In genomic region chr7:30474893-30475292, GRCh38 we compare ENCODE assay signal across 16 cellular contexts. TPM values are rescaled to one million over a fixed set of nuclear protein-coding genes. Genes with fewer than 3 reads are reported as not detected.
DNase-seq lines count a peak whose midpoint lies in the region; ATAC-seq and TF ChIP-seq lines count a peak whose summit lies in the region.
"Had no signal": no experiment of that assay in that cellular context is flagged by ENCODE, and none has a peak within 500 bp of the region (broad histone marks: within the 10 kb centered on the region; RNA-seq: fewer than 3 reads in every experiment).

No MANE protein-coding gene starts in this region.

- intact Hi-C loops in transverse colon (cut with DNase I; ENCODE audit: low total_unique reads), result no loop called here

- H3K4me1 ChIP-seq in lung (ENCODE audit: control insufficient read depth in 2 of 2, insufficient read depth in 2 of 2, low read length in 2 of 2), result peaks cover 43 to 57% of the 10 kb centered on the region in 2 donors
- peaks cover 14 to 68% (median 46%) of the 10 kb centered on the region in 4 donors for H3K4me1 ChIP-seq in transverse colon
- H3K4me1 ChIP-seq in BE2C, result peaks cover 13% of the 10 kb centered on the region

- H3K27ac Mint-ChIP-seq in activated naive CD8-positive, alpha-beta T cell treated with anti-CD3 and anti-CD28 coated beads, Interleukin-2, amount 50 U/mL, for 24 hours, result peak overlapping the region; percentile 17
- H3K27ac Mint-ChIP-seq in activated naive CD8-positive, alpha-beta T cell treated with anti-CD3 and anti-CD28 coated beads for 36 hours, result no peak overlapping the region
- no peak overlapping the region for H3K27ac Mint-ChIP-seq in endothelial cell (ENCODE audit: unreplicated experiment)

- H3K4me3 ChIP-seq in lung, result no peak overlapping the region
- no peak overlapping the region for H3K4me3 ChIP-seq in transverse colon
- no peak overlapping the region for H3K4me3 ChIP-seq in BE2C (ENCODE audit: low read depth, low read length)

- peaks cover 13% of the 10 kb centered on the region for H3K36me3 Mint-ChIP-seq in activated naive CD8-positive, alpha-beta T cell treated with anti-CD3 and anti-CD28 coated beads, Interleukin-2, amount 50 U/mL, for 24 hours (ENCODE audit: low read depth)
- H3K36me3 Mint-ChIP-seq in activated naive CD8-positive, alpha-beta T cell treated with anti-CD3 and anti-CD28 coated beads for 36 hours, result peaks cover 19% of the 10 kb centered on the region
- peaks cover 10% of the 10 kb centered on the region for H3K36me3 Mint-ChIP-seq in endothelial cell (ENCODE audit: low read depth, unreplicated experiment)

- H3K36me3 ChIP-seq in lung (ENCODE audit: control insufficient read depth in 2 of 2, insufficient read depth in 2 of 2, low read length in 2 of 2), result no peaks in the 10 kb centered on the region
- H3K36me3 ChIP-seq in transverse colon, result no peaks in the 10 kb centered on the region
- no peaks in the 10 kb centered on the region for H3K36me3 ChIP-seq in BE2C

- no peak for ATAC-seq in activated naive CD8-positive, alpha-beta T cell treated with anti-CD3 and anti-CD28 coated beads, Interleukin-2, amount 50 U/mL, for 24 hours
- no peak for ATAC-seq in lung (ENCODE audit: insufficient read depth, low FRiP score)

- TF ChIP-seq EP300 in transverse colon (IDR thresholded peaks at IDR 0.05; ENCODE audit: low read depth), result no peak

- H3K4me3 Mint-ChIP-seq in activated naive CD8-positive, alpha-beta T cell treated with anti-CD3 and anti-CD28 coated beads, Interleukin-2, amount 50 U/mL, for 24 hours, result no peak overlapping the region
- H3K4me3 Mint-ChIP-seq in activated naive CD8-positive, alpha-beta T cell treated with anti-CD3 and anti-CD28 coated beads for 36 hours, result no peak overlapping the region
- H3K4me3 Mint-ChIP-seq in endothelial cell (ENCODE audit: unreplicated experiment), result peak overlapping the region; percentile 17
- H3K4me3 Mint-ChIP-seq: central memory CD8-positive, alpha-beta T cell had no signal

- WGBS in lung, 2 donors, result 57 to 73% methylated on average over 2 of the region's 2 CpGs
- WGBS in transverse colon (ENCODE audit: low coverage in 1 of 2), 2 donors, result 60 to 86% methylated on average over 1 to 2 of the region's 2 CpGs

- H3K9me3 Mint-ChIP-seq in activated naive CD8-positive, alpha-beta T cell treated with anti-CD3 and anti-CD28 coated beads, Interleukin-2, amount 50 U/mL, for 24 hours, result peaks cover 4% of the 10 kb centered on the region
- no peaks in the 10 kb centered on the region for H3K9me3 Mint-ChIP-seq in activated naive CD8-positive, alpha-beta T cell treated with anti-CD3 and anti-CD28 coated beads for 36 hours
- no peaks in the 10 kb centered on the region for H3K9me3 Mint-ChIP-seq in endothelial cell (ENCODE audit: unreplicated experiment)
- H3K9me3 Mint-ChIP-seq: central memory CD8-positive, alpha-beta T cell had no signal

- H3K27me3 ChIP-seq in lung (ENCODE audit: control insufficient read depth, insufficient read depth), result no peaks in the 10 kb centered on the region
- H3K27me3 ChIP-seq in transverse colon, result no peaks in the 10 kb centered on the region
- no peaks in the 10 kb centered on the region for H3K27me3 ChIP-seq in BE2C

- no peak for DNase-seq in activated naive CD8-positive, alpha-beta T cell treated with anti-CD3 and anti-CD28 coated beads, Interleukin-2, amount 50 U/mL, for 24 hours
- DNase-seq in activated naive CD8-positive, alpha-beta T cell treated with anti-CD3 and anti-CD28 coated beads for 36 hours, result no peak
- DNase-seq in endothelial cell (ENCODE audit: low spot score), result no peak
- DNase-seq in lung (ENCODE audit: low spot score), result no peak
- no peak for DNase-seq in transverse colon
- DNase-seq in NCI-H345 treated with DMSO at 0.1 percent for 48 hours (lab: John Stamatoyannopoulos, UW; ENCODE audit: unreplicated experiment), result no peak
- no peak for DNase-seq in BE2C
- no peak for DNase-seq in cortex of kidney (lab: John Stamatoyannopoulos, UW)
- DNase-seq: activated T-cell treated with anti-CD3 and anti-CD28 coated beads for 4 hours; mesendoderm; NCI-H1092; NCI-H524; posterior cingulate gyrus; SHP77; stimulated activated CD4-positive, alpha-beta T cell treated with anti-CD3 and anti-CD28 coated beads, Interleukin-4, amount 100 ng/mL, for 4 hours had no signal

- TF ChIP-seq CTCF in endothelial cell (IDR thresholded peaks at IDR 0.05; ENCODE audit: unreplicated experiment) (no peak), lung (IDR thresholded peaks at IDR 0.05; ENCODE audit: control extremely low read depth, extremely low read depth) (no peak), transverse colon (IDR thresholded peaks at IDR 0.05) (no peak), BE2C (IDR thresholded peaks at IDR 0.05; ENCODE audit: low read depth, low read length) (no peak)

- H3K27ac ChIP-seq in lung (ENCODE audit: low read depth in 1 of 2, low read length in 1 of 2) (peak overlapping the region; percentile 36 to 48), transverse colon (peak overlapping the region; percentile 0 to 55 (median 13))

- H3K9me3 ChIP-seq in lung (ENCODE audit: control insufficient read depth in 2 of 2, insufficient read depth in 1 of 2, low read length in 1 of 2) (no peaks in the 10 kb centered on the region), transverse colon (no peaks in the 10 kb centered on the region), BE2C (no peaks in the 10 kb centered on the region)

- H3K27me3 Mint-ChIP-seq in activated naive CD8-positive, alpha-beta T cell treated with anti-CD3 and anti-CD28 coated beads, Interleukin-2, amount 50 U/mL, for 24 hours, result no peaks in the 10 kb centered on the region
- H3K27me3 Mint-ChIP-seq in activated naive CD8-positive, alpha-beta T cell treated with anti-CD3 and anti-CD28 coated beads for 36 hours, result no peaks in the 10 kb centered on the region
- H3K27me3 Mint-ChIP-seq in endothelial cell (ENCODE audit: unreplicated experiment), result peaks cover 8% of the 10 kb centered on the region
- H3K27me3 Mint-ChIP-seq: central memory CD8-positive, alpha-beta T cell had no signal

- no peak for TF ChIP-seq POLR2A in transverse colon (IDR thresholded peaks at IDR 0.05)

- peaks cover 88% of the 10 kb centered on the region for H3K4me1 Mint-ChIP-seq in activated naive CD8-positive, alpha-beta T cell treated with anti-CD3 and anti-CD28 coated beads, Interleukin-2, amount 50 U/mL, for 24 hours
- H3K4me1 Mint-ChIP-seq in activated naive CD8-positive, alpha-beta T cell treated with anti-CD3 and anti-CD28 coated beads for 36 hours, result peaks cover 74% of the 10 kb centered on the region
- H3K4me1 Mint-ChIP-seq in endothelial cell (ENCODE audit: unreplicated experiment), result peaks cover 53% of the 10 kb centered on the region

- in situ Hi-C loops in transverse colon (cut with MboI; ENCODE audit: low pct_ligation_motif_present in 1 of 4, low pct_unique_long_range_greater_than_20kb in 1 of 4, low sequenced_read_pairs in 3 of 4), result loop anchor here in 1 of 4 donors (25.0 kb wide), 1 partner anchor 188 kb away; the partner anchor contains the start of gene ZNRF2

RNA-seq across cellular contexts. Expression of gene NOD1, which starts 3.7 kb away (rescaled TPM):
- 10 to 100 TPM; 12.6 to 12.8 TPM for total RNA-seq in activated naive CD8-positive, alpha-beta T cell treated with anti-CD3 and anti-CD28 coated beads for 36 hours
- 32.7 TPM for total RNA-seq in endothelial cell (ENCODE audit: unreplicated experiment)
- total RNA-seq in lung, result 10 to 100 TPM; 22.0 to 46.1 TPM
- 10 to 100 TPM; 11.5 to 21.0 TPM for polyA plus RNA-seq in lung
- 10 to 100 TPM; 12.4 to 18.3 (median 15.6) TPM for total RNA-seq in transverse colon
- 1.5 TPM for polyA plus RNA-seq in BE2C (2012; ENCODE audit: insufficient read depth, insufficient read length, low read depth)

RNA-seq across cellular contexts. Expression of gene GGCT, which starts 29.7 kb away (rescaled TPM):
- 10 to 100 TPM; 91.4 to 93.3 TPM for total RNA-seq in activated naive CD8-positive, alpha-beta T cell treated with anti-CD3 and anti-CD28 coated beads for 36 hours
- total RNA-seq in endothelial cell (ENCODE audit: unreplicated experiment), result 34.0 TPM
- 10 to 100 TPM; 33.1 to 38.1 TPM for total RNA-seq in lung
- polyA plus RNA-seq in lung, result 10 to 100 TPM; 45.0 to 90.1 TPM
- total RNA-seq in transverse colon, result 10 to 100 TPM in 3 of 4 donors, 1 to 10 TPM in 1; 3.6 to 21.3 (median 16.5) TPM
- 46.1 TPM for polyA plus RNA-seq in BE2C (2012; ENCODE audit: insufficient read depth, insufficient read length, low read depth)
